ENCODE assay signal across 9 cellular contexts in genomic region chr11:57762235-57762866, GRCh38. TPM values are rescaled to one million over a fixed set of nuclear protein-coding genes. Genes with fewer than 3 reads are reported as not detected.
A peak's percentile ranks its signal among the peaks of the same experiment; 100 is the strongest.
DNase-seq lines count a peak whose midpoint lies in the region; ATAC-seq and TF ChIP-seq lines count a peak whose summit lies in the region.
"Had no signal": no experiment of that assay in that cellular context is flagged by ENCODE, and none has a peak within 500 bp of the region (broad histone marks: within the 10 kb centered on the region; RNA-seq: fewer than 3 reads in every experiment).

No MANE protein-coding gene starts in this region.

- H3K4me3 ChIP-seq in GM23338 (peak overlapping the region; percentile 62), heart left ventricle (peak overlapping the region; percentile 49 to 76 (median 66))

- H3K27ac ChIP-seq in GM23338 (ENCODE audit: low read depth) (peak overlapping the region; percentile 98), heart left ventricle (peak overlapping the region; percentile 84 to 97 (median 92))

- H3K4me3 Mint-ChIP-seq in GM23338 (peak overlapping the region; percentile 98), T-cell (peak overlapping the region in 2 of 3 donors; percentile 24 to 37)

- peak; percentile 45; the same call in 2 of the 3 replicates for ATAC-seq in GM23338
- ATAC-seq in T-cell (replicated peaks in 1 of 4), result no peak
- ATAC-seq in heart left ventricle, result peak in 2 of 4 donors; percentile 44 to 50
- ATAC-seq in sciatic nerve, result peak; percentile 25
- no peak for ATAC-seq in GM19467 (IDR thresholded peaks at IDR 0.05; ENCODE audit: unreplicated experiment)
- no peak for ATAC-seq in HG03175 (IDR thresholded peaks at IDR 0.05; ENCODE audit: unreplicated experiment)

- H3K9me3 Mint-ChIP-seq in GM23338 (no peaks in the 10 kb centered on the region), T-cell (no peaks in the 10 kb centered on the region)

- no peaks in the 10 kb centered on the region for H3K36me3 ChIP-seq in GM23338 (ENCODE audit: insufficient read depth)
- H3K36me3 ChIP-seq in heart left ventricle, result peaks cover 0 to 3% (median 0%) of the 10 kb centered on the region in 9 donors

- H3K4me1 Mint-ChIP-seq in GM23338 (peaks cover 26% of the 10 kb centered on the region), T-cell (peaks cover 13 to 35% (median 14%) of the 10 kb centered on the region in 3 donors)

- H4K20me1 ChIP-seq in GM23338 (replicated peaks; ENCODE audit: insufficient read depth), result peaks cover 8% of the 10 kb centered on the region

- H3K27me3 ChIP-seq in GM23338 (ENCODE audit: insufficient read depth) (no peaks in the 10 kb centered on the region), heart left ventricle (no peaks in the 10 kb centered on the region)

- TF ChIP-seq POLR2A in heart left ventricle (IDR thresholded peaks at IDR 0.05), result no peak

- TF ChIP-seq CTCF in GM23338 (conservative IDR thresholded peaks at IDR 0.05; ENCODE audit: low read depth in 2 of 2), result no peak
- no peak for TF ChIP-seq CTCF in heart left ventricle (IDR thresholded peaks at IDR 0.05)

- H3K9me2 ChIP-seq in GM23338 (ENCODE audit: insufficient read depth), result no peaks in the 10 kb centered on the region

- intact Hi-C loops in heart left ventricle (cut with DNase I) (loop anchor here in 8 of 10 donors (1.0 to 5.0 kb wide), 6 partner anchors 14 to 40 kb away; partner anchors contain the start of gene SELENOH (in 1 of the 8)), sciatic nerve (cut with DNase I) (no loop called here)

- H3K36me3 Mint-ChIP-seq in GM23338 (ENCODE audit: low read depth) (peaks cover 11% of the 10 kb centered on the region; the same call in 2 of the 3 replicates), T-cell (peaks cover 9% of the 10 kb centered on the region)

- peak overlapping the region; percentile 82 for H3K4me2 ChIP-seq in GM23338

- no peaks in the 10 kb centered on the region for H3K9me3 ChIP-seq in heart left ventricle

- POLR2A ChIA-PET in T-cell (lab: Charles Lee), result no interaction called here

- H3K4me1 ChIP-seq in GM23338 (ENCODE audit: insufficient read depth), result peaks cover 17% of the 10 kb centered on the region
- H3K4me1 ChIP-seq in heart left ventricle, result peaks cover 0 to 47% (median 32%) of the 10 kb centered on the region in 12 donors

- no peak overlapping the region for H2AFZ ChIP-seq in GM23338

- DNase-seq in GM23338 (ENCODE audit: low spot score), result no peak
- no peak for DNase-seq in T-cell
- DNase-seq in heart left ventricle, result no peak
- DNase-seq in sciatic nerve (ENCODE audit: low spot score), result no peak
- DNase-seq in Ammon's horn (ENCODE audit: low spot score), result no peak
- DNase-seq in NOMO-1 (lab: John Stamatoyannopoulos, UW; ENCODE audit: unreplicated experiment in 2 of 2), result no peak

- H3K27ac Mint-ChIP-seq in GM23338 (peak overlapping the region; percentile 99), T-cell (no peak overlapping the region)

- H3F3A ChIP-seq in GM23338 (replicated peaks; ENCODE audit: low read depth), result no peaks in the 10 kb centered on the region

- 0 to 1% (median 1%) methylated on average over 9 of the region's 9 CpGs for WGBS in heart left ventricle, 4 donors

- H3K27me3 Mint-ChIP-seq in GM23338 (ENCODE audit: insufficient read depth, low read depth, poor library complexity) (peaks cover 3% of the 10 kb centered on the region), T-cell (no peaks in the 10 kb centered on the region)

- CTCF ChIA-PET in T-cell (lab: Charles Lee), result interaction anchor here (0.6 to 4.5 kb wide), 5 partner anchors 31 to 1157 kb away, joined by 3 to 24 read pairs (median 4); no protein-coding TSS in a partner anchor

- peaks cover 56% of the 10 kb centered on the region for H3K79me2 ChIP-seq in GM23338 (replicated peaks; ENCODE audit: insufficient read depth)

TF ChIP-seq in GM23338, 12 proteins besides CTCF, POLR2A, EP300 and RAD21 (continues in another document):
- TF ChIP-seq POLR2AphosphoS5 (IDR thresholded peaks at IDR 0.05; ENCODE audit: low read depth), result no peak
- TF ChIP-seq EZH2 (IDR thresholded peaks at IDR 0.05; ENCODE audit: low read depth, unreplicated experiment), result no peak
- no peak for TF ChIP-seq REST (IDR thresholded peaks at IDR 0.05; ENCODE audit: unreplicated experiment)

RNA-seq across cellular contexts. Expression of gene CTNND1, which starts 0.7 kb away (rescaled TPM):
- 136 and 148 TPM in 2 replicates for total RNA-seq in GM23338 (2014; rRNA removed; shearing (Covaris generic))
- polyA plus RNA-seq in GM23338 (2016; fragmentation: Nextera tagmentation; extraction: Ambion mirVana) (37.0 and 39.1 TPM in 2 replicates), heart left ventricle (10 to 100 TPM; 19.7 to 40.3 TPM)
- total RNA-seq in T-cell (10 to 100 TPM in 4 of 5 donors, 1 to 10 TPM in 1; 8.3 to 17.5 (median 12.5) TPM), heart left ventricle (100 to 1,000 TPM in 1 of 9 donors, 10 to 100 TPM in 8; 51.4 to 105 (median 60.8) TPM), sciatic nerve (270 TPM)

RNA-seq across cellular contexts. Expression of gene BTBD18, which starts 10.7 kb away (rescaled TPM):
- total RNA-seq in GM23338 (2014; rRNA removed; shearing (Covaris generic)), result 0.08 TPM in 1 of 2 replicates, not detected in the other
- polyA plus RNA-seq in GM23338 (2016; fragmentation: Nextera tagmentation; extraction: Ambion mirVana) (0.29 and 0.31 TPM in 2 replicates), heart left ventricle (under 1 TPM in 1 of 2 donors, not detected in 1; 0.11 TPM)
- total RNA-seq in T-cell (under 1 TPM in 2 of 5 donors, not detected in 3; 0.09 to 0.23 TPM), heart left ventricle (not detected), sciatic nerve (not detected)
- total RNA-seq: pulmonary artery endothelial cell had no signal

RNA-seq across cellular contexts. Expression of gene SELENOH, which starts 21.1 kb away (rescaled TPM):
- 282 and 311 TPM in 2 replicates for total RNA-seq in GM23338 (2014; rRNA removed; shearing (Covaris generic))
- polyA plus RNA-seq in GM23338 (2016; fragmentation: Nextera tagmentation; extraction: Ambion mirVana), result 363 and 379 TPM in 2 replicates
- total RNA-seq in T-cell, result 100 to 1,000 TPM in 3 of 5 donors, 10 to 100 TPM in 2; 88.5 to 155 (median 113) TPM
- 100 to 1,000 TPM in 1 of 9 donors, 10 to 100 TPM in 8; 56.8 to 134 (median 85.7) TPM for total RNA-seq in heart left ventricle
- polyA plus RNA-seq in heart left ventricle, result 100 to 1,000 TPM in 1 of 2 donors, 10 to 100 TPM in 1; 68.8 to 116 TPM
- total RNA-seq in sciatic nerve, result 77.5 TPM

RNA-seq across cellular contexts. Expression of gene TMX2, which starts 50.0 kb away (rescaled TPM):
- 61.1 and 69.3 TPM in 2 replicates for total RNA-seq in GM23338 (2014; rRNA removed; shearing (Covaris generic))
- polyA plus RNA-seq in GM23338 (2016; fragmentation: Nextera tagmentation; extraction: Ambion mirVana) (56.0 and 59.2 TPM in 2 replicates), heart left ventricle (100 to 1,000 TPM in 1 of 2 donors, 10 to 100 TPM in 1; 53.6 to 165 TPM)
- total RNA-seq in T-cell (10 to 100 TPM; 34.5 to 55.9 (median 51.2) TPM), heart left ventricle (10 to 100 TPM; 46.7 to 78.2 (median 65.8) TPM), sciatic nerve (56.9 TPM)

RNA-seq across cellular contexts. Expression of gene MED19, which starts 50.3 kb away (rescaled TPM):
- total RNA-seq in GM23338 (2014; rRNA removed; shearing (Covaris generic)), result 15.2 and 17.7 TPM in 2 replicates
- 64.2 and 64.9 TPM in 2 replicates for polyA plus RNA-seq in GM23338 (2016; fragmentation: Nextera tagmentation; extraction: Ambion mirVana)
- 10 to 100 TPM; 11.4 to 14.8 (median 12.7) TPM for total RNA-seq in T-cell
- total RNA-seq in heart left ventricle, result 10 to 100 TPM in 2 of 9 donors, 1 to 10 TPM in 7; 6.0 to 12.4 (median 6.9) TPM
- polyA plus RNA-seq in heart left ventricle, result 10 to 100 TPM in 1 of 2 donors, 1 to 10 TPM in 1; 6.1 to 19.8 TPM
- total RNA-seq in sciatic nerve, result 9.6 TPM

Comparison
In these comparisons a context has a peak if more than half of its experiments do, and no peak if none do; other contexts are left out.
1. ATAC-seq: peak in GM23338 (single experiment) and sciatic nerve (single experiment); none in T-cell (0 of 4), GM19467 (single experiment) and HG03175 (single experiment).